ENCODE assay signal across 6 cellular contexts in genomic region chr19:45729774-45730388, GRCh38. TPM values are rescaled to one million over a fixed set of nuclear protein-coding genes. Genes with fewer than 3 reads are reported as not detected.
A peak's percentile ranks its signal among the peaks of the same experiment; 100 is the strongest.
DNase-seq lines count a peak whose midpoint lies in the region; ATAC-seq, FAIRE-seq and TF ChIP-seq lines count a peak whose summit lies in the region.

No MANE protein-coding gene starts in this region.

- POLR2A ChIA-PET in A549 (lab: Yijun Ruan, JAX): interaction anchor here (1.0 to 2.5 kb wide), 5 partner anchors 9 to 40 kb away, joined by 3 to 34 read pairs (median 18); partner anchors contain the start of genes QPCTL, SIX5 and SNRPD2

- FAIRE-seq in A549 (lab: Jason Lieb, UNC) (peak; percentile 73), HTR-8/SVneo (lab: Jason Lieb, UNC) (no peak)

- TF ChIP-seq EP300 in A549 (IDR thresholded peaks at IDR 0.05) (no peak), esophagus muscularis mucosa (IDR thresholded peaks at IDR 0.05) (no peak)

- H3K4me1 ChIP-seq in A549 (peaks cover 24% of the 10 kb centered on the region), esophagus muscularis mucosa (peaks cover 11 to 34% (median 25%) of the 10 kb centered on the region in 4 donors), spleen (peaks cover 14 to 57% (median 27%) of the 10 kb centered on the region in 6 donors)

- TF ChIP-seq CTCF in A549 (IDR thresholded peaks at IDR 0.05) (no peak), esophagus muscularis mucosa (IDR thresholded peaks at IDR 0.05) (no peak), spleen (IDR thresholded peaks at IDR 0.05 in 8 of 11, conservative IDR thresholded peaks at IDR 0.05 in 3 of 11) (no peak)

- DNase-seq in A549 (ENCODE audit: low read depth in 1 of 2, low spot score in 1 of 2) (no peak), M059J (ENCODE audit: low read depth) (peak; percentile 13), esophagus muscularis mucosa (ENCODE audit: extremely low spot score) (no peak), spleen (no peak), HTR-8/SVneo (ENCODE audit: insufficient read length, low spot score) (no peak)

- H3K27ac ChIP-seq in A549 (peak overlapping the region; percentile 92 to 95), esophagus muscularis mucosa (replicated peaks in 1 of 4) (peak overlapping the region; percentile 73 to 85 (median 78)), spleen (peak overlapping the region in 7 of 8 donors; percentile 63 to 89 (median 82))

- intact Hi-C loops in esophagus muscularis mucosa (cut with DNase I) (no loop called here), spleen (cut with DNase I; ENCODE audit: low total_unique reads) (no loop called here)

- CTCF ChIA-PET in A549 (lab: Yijun Ruan, JAX): interaction anchor here (1.0 to 3.4 kb wide), 14 partner anchors 8 to 290 kb away, joined by 3 to 24 read pairs (median 4); partner anchors contain the start of genes QPCTL and SIX5

- no peaks in the 10 kb centered on the region for H3K9me3 ChIP-seq in A549
- no peaks in the 10 kb centered on the region for H3K9me3 ChIP-seq in esophagus muscularis mucosa
- H3K9me3 ChIP-seq in spleen: no peaks in the 10 kb centered on the region

- WGBS in A549 (ENCODE audit: missing lambda C conversion rate): 11% methylated on average over 12 of the region's 12 CpGs
- 11% methylated on average over 12 of the region's 12 CpGs for WGBS in esophagus muscularis mucosa
- 9 to 27% (median 17%) methylated on average over 12 of the region's 12 CpGs for WGBS in spleen, 5 donors

- peak; percentile 22 to 44; a peak in 5 of 6 replicates for ATAC-seq in A549
- ATAC-seq in HG03439 (IDR thresholded peaks at IDR 0.05; ENCODE audit: unreplicated experiment): no peak

- no peak for TF ChIP-seq RAD21 in A549 (conservative IDR thresholded peaks at IDR 0.05 in 1 of 2, IDR thresholded peaks at IDR 0.05 in 1 of 2)

- peak overlapping the region; percentile 89 for H3K4me3 ChIP-seq in A549
- peak overlapping the region; percentile 69 to 85 (median 79) for H3K4me3 ChIP-seq in esophagus muscularis mucosa
- peak overlapping the region; percentile 49 to 94 (median 63) for H3K4me3 ChIP-seq in spleen

- H3K36me3 ChIP-seq in esophagus muscularis mucosa (peaks cover 0 to 12% (median 0%) of the 10 kb centered on the region in 4 donors), spleen (peaks cover 0 to 14% (median 0%) of the 10 kb centered on the region in 6 donors)

- TF ChIP-seq POLR2A in A549 (IDR thresholded peaks at IDR 0.05; ENCODE audit: low read length): no peak
- no peak for TF ChIP-seq POLR2A in esophagus muscularis mucosa (IDR thresholded peaks at IDR 0.05; ENCODE audit: low read depth)
- TF ChIP-seq POLR2A in spleen (IDR thresholded peaks at IDR 0.05): no peak

- peak overlapping the region; percentile 79 for H3K4me2 ChIP-seq in A549

- H3K27me3 ChIP-seq in esophagus muscularis mucosa (no peaks in the 10 kb centered on the region), spleen (replicated peaks in 1 of 7) (no peaks in the 10 kb centered on the region)

TF ChIP-seq in A549, 52 proteins besides CTCF, POLR2A, EP300 and RAD21:
- TF ChIP-seq TFCP2L1 (CRISPR knock-in tag; IDR thresholded peaks at IDR 0.05) (no peak), MAFK (IDR thresholded peaks at IDR 0.05; ENCODE audit: partially characterized antibody) (no peak), PBX3 (IDR thresholded peaks at IDR 0.05) (no peak), NFE2L2 (conservative IDR thresholded peaks at IDR 0.05; ENCODE audit: low read length) (no peak), JUNB (IDR thresholded peaks at IDR 0.05) (no peak)

RNA-seq across cellular contexts. Expression of gene FBXO46, which starts 0.8 kb away (rescaled TPM):
- polyA plus RNA-seq in A549 (2011; rRNA removed) (4.9 and 6.9 TPM in 2 replicates), A549 (2017; fragmentation: RNase III; extraction: RNeasy Plus Mini Kit Qiagen cat#74134 plus additional on column Dnase treatment) (10.9 to 12.7 TPM (median 11.5 TPM) in 3 replicates), spleen (10 to 100 TPM in 2 of 3 donors, 1 to 10 TPM in 1; 8.8 to 14.4 (median 10.4) TPM)
- 10.4 and 14.6 TPM in 2 replicates for polyA plus RNA-seq in A549 (2012; cell fraction: cytosol; rRNA removed)
- polyA plus RNA-seq in A549 (2012; cell fraction: nucleus; rRNA removed): 42.9 and 66.6 TPM in 2 replicates
- 3.2 and 5.2 TPM in 2 replicates for polyA minus RNA-seq in A549 (2011; rRNA and poly(A)+ RNA removed)
- total RNA-seq in M059J (2014; rRNA removed; shearing (Covaris generic)): 4.4 and 6.9 TPM in 2 replicates
- total RNA-seq in esophagus muscularis mucosa (10 to 100 TPM in 3 of 4 donors, 1 to 10 TPM in 1; 8.6 to 27.7 (median 18.2) TPM), spleen (10 to 100 TPM; 12.8 to 28.1 (median 23.6) TPM)

RNA-seq across cellular contexts. Expression of gene MEIOSIN, which starts 3.4 kb away (rescaled TPM):
- polyA plus RNA-seq in A549 (2011; rRNA removed) (0.05 TPM in 1 of 2 replicates, not detected in the other), A549 (2017; fragmentation: RNase III; extraction: RNeasy Plus Mini Kit Qiagen cat#74134 plus additional on column Dnase treatment) (0.04 TPM in 1 of 3 replicates, not detected in the others), spleen (under 1 TPM in 1 of 3 donors, not detected in 2; 0.02 TPM)
- polyA plus RNA-seq in A549 (2012; cell fraction: cytosol; rRNA removed): 0.09 and 0.10 TPM in 2 replicates
- polyA plus RNA-seq in A549 (2012; cell fraction: nucleus; rRNA removed): 0.06 and 0.16 TPM in 2 replicates
- not detected in 2 replicates for polyA minus RNA-seq in A549 (2011; rRNA and poly(A)+ RNA removed)
- 0.25 TPM in 1 of 2 replicates, not detected in the other for total RNA-seq in M059J (2014; rRNA removed; shearing (Covaris generic))
- total RNA-seq in esophagus muscularis mucosa (not detected), spleen (not detected)

RNA-seq across cellular contexts. Expression of gene QPCTL, which starts 37.4 kb away (rescaled TPM):
- polyA plus RNA-seq in A549 (2011; rRNA removed) (9.4 and 10.3 TPM in 2 replicates), A549 (2017; fragmentation: RNase III; extraction: RNeasy Plus Mini Kit Qiagen cat#74134 plus additional on column Dnase treatment) (6.7 to 10.4 TPM (median 8.4 TPM) in 3 replicates), spleen (10 to 100 TPM in 2 of 3 donors, 1 to 10 TPM in 1; 9.5 to 10.7 (median 10.2) TPM)
- polyA plus RNA-seq in A549 (2012; cell fraction: cytosol; rRNA removed): 9.1 and 12.1 TPM in 2 replicates
- polyA plus RNA-seq in A549 (2012; cell fraction: nucleus; rRNA removed): 30.4 and 33.8 TPM in 2 replicates
- 13.0 and 15.7 TPM in 2 replicates for polyA minus RNA-seq in A549 (2011; rRNA and poly(A)+ RNA removed)
- total RNA-seq in M059J (2014; rRNA removed; shearing (Covaris generic)): 12.8 and 25.3 TPM in 2 replicates
- total RNA-seq in esophagus muscularis mucosa (1 to 10 TPM; 4.6 to 6.8 (median 6.0) TPM), spleen (10 to 100 TPM in 2 of 7 donors, 1 to 10 TPM in 5; 5.0 to 10.7 (median 8.8) TPM)

RNA-seq across cellular contexts. Expression of gene SNRPD2, which starts 38.1 kb away (rescaled TPM):
- polyA plus RNA-seq in A549 (2011; rRNA removed) (974 and 1,002 TPM in 2 replicates), A549 (2017; fragmentation: RNase III; extraction: RNeasy Plus Mini Kit Qiagen cat#74134 plus additional on column Dnase treatment) (785 to 834 TPM (median 811 TPM) in 3 replicates), spleen (100 to 1,000 TPM; 368 to 587 (median 432) TPM)
- polyA plus RNA-seq in A549 (2012; cell fraction: cytosol; rRNA removed): 950 and 1,298 TPM in 2 replicates
- polyA plus RNA-seq in A549 (2012; cell fraction: nucleus; rRNA removed): 367 and 451 TPM in 2 replicates
- 171 and 271 TPM in 2 replicates for polyA minus RNA-seq in A549 (2011; rRNA and poly(A)+ RNA removed)
- 294 and 342 TPM in 2 replicates for total RNA-seq in M059J (2014; rRNA removed; shearing (Covaris generic))
- total RNA-seq in esophagus muscularis mucosa (100 to 1,000 TPM; 107 to 167 (median 139) TPM), spleen (100 to 1,000 TPM; 117 to 280 (median 200) TPM)

RNA-seq across cellular contexts. Expression of gene SIX5, which starts 39.2 kb away (rescaled TPM):
- 8.9 and 10.0 TPM in 2 replicates for polyA plus RNA-seq in A549 (2011; rRNA removed)
- polyA plus RNA-seq in A549 (2012; cell fraction: cytosol; rRNA removed): 19.5 and 28.5 TPM in 2 replicates
- 52.4 and 77.1 TPM in 2 replicates for polyA plus RNA-seq in A549 (2012; cell fraction: nucleus; rRNA removed)
- polyA plus RNA-seq in A549 (2017; fragmentation: RNase III; extraction: RNeasy Plus Mini Kit Qiagen cat#74134 plus additional on column Dnase treatment): 19.6 to 24.7 TPM (median 24.7 TPM) in 3 replicates
- 7.9 and 11.3 TPM in 2 replicates for polyA minus RNA-seq in A549 (2011; rRNA and poly(A)+ RNA removed)
- total RNA-seq in M059J (2014; rRNA removed; shearing (Covaris generic)): 8.7 and 14.8 TPM in 2 replicates
- 10 to 100 TPM; 18.2 to 39.9 (median 28.8) TPM for total RNA-seq in esophagus muscularis mucosa
- 10 to 100 TPM in 2 of 7 donors, 1 to 10 TPM in 5; 6.5 to 13.2 (median 8.5) TPM for total RNA-seq in spleen
- 1 to 10 TPM; 4.4 to 8.9 (median 5.2) TPM for polyA plus RNA-seq in spleen
